16 cellular contexts compared by ENCODE assay signal in the genomic region with DNA sequence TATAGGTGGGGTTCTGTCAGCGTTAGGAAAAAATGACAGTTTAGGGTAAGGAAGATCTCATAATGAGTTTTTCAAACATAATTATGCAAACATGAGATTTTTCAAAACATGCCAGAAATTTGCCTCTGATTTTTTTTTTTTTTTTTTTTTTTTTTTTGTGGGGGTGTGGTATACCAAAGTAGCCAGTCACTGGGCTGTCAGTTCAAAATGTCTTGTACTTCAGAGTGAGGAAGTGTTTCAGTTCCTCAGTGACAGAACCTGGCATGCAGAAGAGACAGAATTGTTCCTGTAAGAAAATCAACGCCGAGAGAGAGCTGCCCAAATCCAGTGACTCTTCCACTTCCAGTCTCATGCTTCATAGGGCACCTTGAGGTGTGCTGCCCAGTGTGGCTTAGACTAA. TPM values are rescaled to one million over a fixed set of nuclear protein-coding genes. Genes with fewer than 3 reads are reported as not detected.
A peak's percentile ranks its signal among the peaks of the same experiment; 100 is the strongest.
DNase-seq lines count a peak whose midpoint lies in the region; ATAC-seq, FAIRE-seq and TF ChIP-seq lines count a peak whose summit lies in the region.
"Had no signal": no experiment of that assay in that cellular context is flagged by ENCODE, and none has a peak within 500 bp of the region (broad histone marks: within the 10 kb centered on the region; RNA-seq: fewer than 3 reads in every experiment).

No MANE protein-coding gene starts in this region.

- peaks cover 15 to 20% of the 10 kb centered on the region in 2 experiments for H3K36me3 ChIP-seq in GM12878 (ENCODE audit: control insufficient read depth in 2 of 2, insufficient read depth in 2 of 2, low read length in 1 of 2)

- no peaks in the 10 kb centered on the region for H4K20me1 ChIP-seq in GM12878 (ENCODE audit: control insufficient read depth, insufficient read depth)

- H3K4me3 ChIP-seq in GM12878 = no peak overlapping the region
- H3K4me3 ChIP-seq: upper lobe of left lung had no signal

- CTCF ChIA-PET in Calu3 (lab: Charles Lee) = interaction anchor here (0.7 kb wide), 1 partner anchor 406 kb away, joined by 3 read pairs; no protein-coding TSS in a partner anchor
- CTCF ChIA-PET in GM12878 (lab: Yijun Ruan, JAX) = interaction anchor here (5.2 kb wide), 1 partner anchor 9 kb away, joined by 24 read pairs; the partner anchor contains the start of gene NCBP2

- BruUV-seq in Calu3 (replicated peaks; lab: Mats Ljungman, UMichigan) (TSS peak; percentile 14), GM12878 (replicated peaks; lab: Mats Ljungman, UMichigan) (no TSS peak)

- POLR2A ChIA-PET in GM12878 (lab: Charles Lee) = interaction anchor here (3.5 kb wide), 2 partner anchors 8 to 65 kb away, joined by 11 to 34 read pairs; partner anchors contain the start of genes NCBP2 and SENP5

- H3K4me1 Mint-ChIP-seq in Calu3 (ENCODE audit: low read depth, unreplicated experiment) = no peaks in the 10 kb centered on the region

- RAD21 ChIA-PET in GM12878 (lab: Charles Lee; ENCODE audit: unreplicated experiment) = no interaction called here

- no peaks in the 10 kb centered on the region for H3K9me3 Mint-ChIP-seq in Calu3 (ENCODE audit: low read depth, unreplicated experiment)
- H3K9me3 Mint-ChIP-seq: activated naive CD8-positive, alpha-beta T cell treated with anti-CD3 and anti-CD28 coated beads, Interleukin-2, amount 10 ng/mL, durations not matched to agents 7 days and 5 days had no signal

- ATAC-seq in GM18868 (IDR thresholded peaks at IDR 0.05; ENCODE audit: unreplicated experiment) (peak; percentile 57), HG03565 (IDR thresholded peaks at IDR 0.05; ENCODE audit: unreplicated experiment) (peak; percentile 40), GM12878 (peak; percentile 84), esophagus mucosa (no peak)
- ATAC-seq: PC-3 had no signal

- peaks cover under 1% of the 10 kb centered on the region; the same call in 1 of the 2 replicates for H3K79me2 ChIP-seq in GM12878 (ENCODE audit: control insufficient read depth, insufficient read depth, low read length)

- peaks cover 17% of the 10 kb centered on the region; the same call in 1 of the 2 replicates for H3K4me1 ChIP-seq in GM12878 (ENCODE audit: control insufficient read depth, insufficient read depth, low read length)
- H3K4me1 ChIP-seq: upper lobe of left lung had no signal

- in situ Hi-C loops in GM12878 (cut with MboI) = no loop called here

- WGBS in GM12878 (ENCODE audit: insufficient coverage, insufficient replicate concordance, low lambda C conversion rate, missing lambda C conversion rate) = 10% methylated on average over 3 of the region's 3 CpGs

- TF ChIP-seq POLR2A in GM12878 (IDR thresholded peaks at IDR 0.05; ENCODE audit: low read depth, low read length) = 0 out of 2 replicates have a peak, but pooled peaks have one; percentile 26

- no peak overlapping the region for H3K4me3 Mint-ChIP-seq in Calu3 (ENCODE audit: low read depth, unreplicated experiment)
- H3K4me3 Mint-ChIP-seq: activated naive CD8-positive, alpha-beta T cell treated with anti-CD3 and anti-CD28 coated beads, Interleukin-2, amount 10 ng/mL, durations not matched to agents 7 days and 5 days had no signal

- SMC1A ChIA-PET in GM12878 (lab: Charles Lee; ENCODE audit: uncharacterized antibody, unreplicated experiment) = interaction anchor here (1.9 to 4.9 kb wide), 2 partner anchors 8 to 95 kb away, joined by 6 to 38 read pairs; partner anchors contain the start of gene NCBP2

- TF ChIP-seq RAD21 in GM12878 (IDR thresholded peaks at IDR 0.05; ENCODE audit: insufficient read depth, low read depth, low read length) = no peak

- H3K9ac ChIP-seq in GM12878 (ENCODE audit: control insufficient read depth, insufficient read depth, low read length) = no peak overlapping the region

- DNase-seq in Calu3 = no peak
- DNase-seq in GM12878 (ENCODE audit: low read depth, low spot score) = no peak
- DNase-seq in iPS-NIHi7 (ENCODE audit: extremely low spot score) = no peak
- DNase-seq in OCI-M2 (lab: John Stamatoyannopoulos, UW; ENCODE audit: unreplicated experiment) = no peak
- DNase-seq in NCI-H82 treated with DMSO at 0.1 percent for 48 hours (lab: John Stamatoyannopoulos, UW; ENCODE audit: unreplicated experiment) = no peak
- DNase-seq: activated CD4-positive, CD25-positive, alpha-beta regulatory T cell; activated naive CD8-positive, alpha-beta T cell treated with anti-CD3 and anti-CD28 coated beads, Interleukin-2, amount 10 ng/mL, durations not matched to agents 7 days and 5 days; activated T-cell treated with anti-CD3 and anti-CD28 coated beads for 4 hours; KBM-7; occipital lobe; PC-3; upper lobe of left lung had no signal

- peak overlapping the region; percentile 50 for H3K4me2 ChIP-seq in GM12878 (ENCODE audit: control insufficient read depth, insufficient read depth)

- H3K27ac Mint-ChIP-seq in Calu3 (ENCODE audit: unreplicated experiment) = no peak overlapping the region
- H3K27ac Mint-ChIP-seq: activated naive CD8-positive, alpha-beta T cell treated with anti-CD3 and anti-CD28 coated beads, Interleukin-2, amount 10 ng/mL, durations not matched to agents 7 days and 5 days had no signal

- no peak for FAIRE-seq in GM12878 (lab: Jason Lieb, UNC)
- FAIRE-seq: bronchial epithelial cell had no signal

- no peaks in the 10 kb centered on the region for H3K27me3 ChIP-seq in GM12878 (replicated peaks in 1 of 2; ENCODE audit: control insufficient read depth in 2 of 2, insufficient read depth in 2 of 2, low read length in 1 of 2)
- H3K27me3 ChIP-seq: upper lobe of left lung had no signal

- TF ChIP-seq CTCF in Calu3 (IDR thresholded peaks at IDR 0.05; ENCODE audit: unreplicated experiment) (no peak), GM12878 (IDR thresholded peaks at IDR 0.05 in 2 of 3, conservative IDR thresholded peaks at IDR 0.05 in 1 of 3; ENCODE audit: control insufficient read depth in 2 of 3, extremely low read depth in 1 of 3, insufficient read depth in 1 of 3, low read depth in 3 of 3, low read length in 3 of 3) (no peak)

- no peak for TF ChIP-seq EP300 in GM12878 (IDR thresholded peaks at IDR 0.05; ENCODE audit: borderline replicate concordance in 1 of 2, control insufficient read depth in 1 of 2, low read depth in 2 of 2, low read length in 2 of 2)

- H3K27ac ChIP-seq in GM12878 (ENCODE audit: control insufficient read depth, insufficient read depth) = peak overlapping the region; percentile 65; the same call in 1 of the 2 replicates
- H3K27ac ChIP-seq: upper lobe of left lung had no signal

- no peaks in the 10 kb centered on the region for H3K9me3 ChIP-seq in GM12878 (replicated peaks; ENCODE audit: control insufficient read depth, insufficient read depth, low read length)
- H3K9me3 ChIP-seq: upper lobe of left lung had no signal

- no peaks in the 10 kb centered on the region for H3K27me3 Mint-ChIP-seq in Calu3 (ENCODE audit: unreplicated experiment)
- H3K27me3 Mint-ChIP-seq: activated naive CD8-positive, alpha-beta T cell treated with anti-CD3 and anti-CD28 coated beads, Interleukin-2, amount 10 ng/mL, durations not matched to agents 7 days and 5 days had no signal

- H2AFZ ChIP-seq in GM12878 (ENCODE audit: control insufficient read depth, low read depth, low read length) = 0 out of 2 replicates have a peak overlapping the region, but pooled peaks have one; percentile 0

- intact Hi-C loops in Calu3 (cut with micrococcal nuclease; ENCODE audit: unreplicated experiment) (no loop called here), GM12878 (cut with micrococcal nuclease; ENCODE audit: unreplicated experiment) (no loop called here)

- peaks cover 61% of the 10 kb centered on the region for H3K36me3 Mint-ChIP-seq in Calu3 (ENCODE audit: insufficient read depth, unreplicated experiment)

RNA-seq across cellular contexts. Expression of gene NCBP2, which starts 9.7 kb away (rescaled TPM):
- total RNA-seq in Calu3 (2022) (67.1 and 71.5 TPM in 2 replicates), GM12878 (2014; rRNA removed) (59.6 and 66.0 TPM in 2 replicates), GM12878 (2014; rRNA removed; fragmentation: Illumina TruSeq; extraction: Trizol) (80.1 and 81.4 TPM in 2 replicates), GM12878 (2021) (70.5 and 75.8 TPM in 2 replicates), esophagus mucosa (28.2 TPM)
- total RNA-seq in GM12878 (2013; cell fraction: nucleolus; rRNA removed) = 85.5 and 95.3 TPM in 2 replicates
- 75.2 TPM for polyA plus RNA-seq in GM12878 (2011; ENCODE audit: low read depth)
- polyA plus RNA-seq in GM12878 (2011; rRNA removed) (111 and 136 TPM in 2 replicates), GM12878 (2014; fragmentation: Illumina TruSeq; extraction: Trizol) (108 and 117 TPM in 2 replicates), GM12878 (2014; fragmentation: Nextera tagmentation; extraction: Ambion mirVana) (10 to 100 TPM; 66.6 to 94.1 TPM), GM12878 (2014; rRNA removed) (92.0 and 98.7 TPM in 2 replicates), GM12878 (2016; fragmentation: Nextera tagmentation; extraction: Ambion mirVana) (100 to 1,000 TPM; 128 to 136 TPM)
- 59.4 and 61.2 TPM in 2 replicates for polyA plus RNA-seq in GM12878 (2011; cell fraction: cytosol; rRNA removed)
- 56.3 and 67.5 TPM in 2 replicates for polyA plus RNA-seq in GM12878 (2011; cell fraction: nucleus; rRNA removed)
- 87.9 and 97.2 TPM in 2 replicates for polyA plus RNA-seq in GM12878 (2012)
- 36.1 and 58.9 TPM in 2 replicates for polyA minus RNA-seq in GM12878 (2011; rRNA and poly(A)+ RNA removed)
- 19.6 and 20.0 TPM in 2 replicates for polyA minus RNA-seq in GM12878 (2011; cell fraction: cytosol; rRNA and poly(A)+ RNA removed)
- 25.4 and 29.8 TPM in 2 replicates for polyA minus RNA-seq in GM12878 (2011; cell fraction: nucleus; rRNA and poly(A)+ RNA removed)

RNA-seq across cellular contexts. Expression of gene PIGZ, which starts 36.0 kb away (rescaled TPM):
- total RNA-seq in Calu3 (2022) (6.7 TPM in 2 replicates), GM12878 (2014; rRNA removed) (0.54 and 0.85 TPM in 2 replicates), GM12878 (2014; rRNA removed; fragmentation: Illumina TruSeq; extraction: Trizol) (0.31 and 0.69 TPM in 2 replicates), GM12878 (2021) (0.90 and 1.2 TPM in 2 replicates), esophagus mucosa (3.7 TPM)
- total RNA-seq in GM12878 (2013; cell fraction: nucleolus; rRNA removed) = 5.9 and 7.0 TPM in 2 replicates
- polyA plus RNA-seq in GM12878 (2011; ENCODE audit: low read depth) = 1.5 TPM
- polyA plus RNA-seq in GM12878 (2011; rRNA removed) (0.29 and 0.42 TPM in 2 replicates), GM12878 (2014; fragmentation: Illumina TruSeq; extraction: Trizol) (0.44 and 0.88 TPM in 2 replicates), GM12878 (2014; fragmentation: Nextera tagmentation; extraction: Ambion mirVana) (under 1 TPM; 0.06 to 0.42 TPM), GM12878 (2014; rRNA removed) (1.1 TPM in 2 replicates), GM12878 (2016; fragmentation: Nextera tagmentation; extraction: Ambion mirVana) (under 1 TPM; 0.44 to 1.00 TPM)
- polyA plus RNA-seq in GM12878 (2011; cell fraction: cytosol; rRNA removed) = 0.32 and 0.45 TPM in 2 replicates
- 0.69 and 1.4 TPM in 2 replicates for polyA plus RNA-seq in GM12878 (2011; cell fraction: nucleus; rRNA removed)
- 2.7 and 3.0 TPM in 2 replicates for polyA plus RNA-seq in GM12878 (2012)
- 0.10 and 0.29 TPM in 2 replicates for polyA minus RNA-seq in GM12878 (2011; rRNA and poly(A)+ RNA removed)
- 0.42 TPM in 1 of 2 replicates, not detected in the other for polyA minus RNA-seq in GM12878 (2011; cell fraction: cytosol; rRNA and poly(A)+ RNA removed)
- polyA minus RNA-seq in GM12878 (2011; cell fraction: nucleus; rRNA and poly(A)+ RNA removed) = 0.12 and 0.19 TPM in 2 replicates
